19 cellular contexts compared by ENCODE assay signal in genomic region chr12:128627659-128628058, GRCh38.
A peak's percentile ranks its signal among the peaks of the same experiment; 100 is the strongest.
DNase-seq lines count a peak whose midpoint lies in the region.
"Had no signal": no experiment of that assay in that cellular context is flagged by ENCODE, and none has a peak within 500 bp of the region (broad histone marks: within the 10 kb centered on the region; RNA-seq: fewer than 3 reads in every experiment).

No MANE protein-coding gene starts in this region.

- H3K4me1 Mint-ChIP-seq in immature natural killer cell = no peaks in the 10 kb centered on the region
- H3K4me1 Mint-ChIP-seq: B cell had no signal

- H2BK12ac ChIP-seq in mesenchymal stem cell (ENCODE audit: low read length in 2 of 2) = no peak overlapping the region

- no peak overlapping the region for H2AFZ ChIP-seq in mesenchymal stem cell (ENCODE audit: low read depth, low read length)
- H2AFZ ChIP-seq: GM23248 had no signal

- DNase-seq in NCI-H2107 treated with DMSO at 0.1 percent for 48 hours (lab: John Stamatoyannopoulos, UW; ENCODE audit: unreplicated experiment) = peak; percentile 54
- DNase-seq in NCI-H2107 (lab: John Stamatoyannopoulos, UW) = no peak
- peak; percentile 19 for DNase-seq in NCI-H2196 (lab: John Stamatoyannopoulos, UW; ENCODE audit: unreplicated experiment)
- DNase-seq in NCI-H69 (lab: John Stamatoyannopoulos, UW) = peak; percentile 71
- DNase-seq in mesenchymal stem cell = no peak
- no peak for DNase-seq in NCI-H2171 (lab: John Stamatoyannopoulos, UW)
- no peak for DNase-seq in effector CD8-positive, alpha-beta T cell (lab: John Stamatoyannopoulos, UW)
- no peak for DNase-seq in immature natural killer cell
- DNase-seq: 8988T; CD8-positive, alpha-beta T cell; COR-L47; DMS 273 treated with DMSO at 0.1 percent for 48 hours; DMS53; DND-41; EL; GM23248 had no signal

- H3K4me3 ChIP-seq in mesenchymal stem cell (ENCODE audit: insufficient read depth in 1 of 2, low read depth in 1 of 2, low read length in 2 of 2) = no peak overlapping the region
- H3K4me3 ChIP-seq: BLaER1 treated with 17β-estradiol and CSF1 and Interleukin-3, amounts not matched to agents 10 nM and 100 nM; GM23248; HAP-1 had no signal

- no peak overlapping the region for H3K18ac ChIP-seq in mesenchymal stem cell (ENCODE audit: low read depth in 1 of 2, low read length in 2 of 2)

- H3K14ac ChIP-seq in mesenchymal stem cell (ENCODE audit: low read length in 2 of 2) = no peak overlapping the region

- no peak overlapping the region for H2BK15ac ChIP-seq in mesenchymal stem cell (ENCODE audit: low read depth, poor library complexity, severe bottlenecking)

- H3K9me3 Mint-ChIP-seq in immature natural killer cell = peaks cover 0 to 2% (median 0%) of the 10 kb centered on the region in 6 donors

- H3K4me2 ChIP-seq in mesenchymal stem cell (ENCODE audit: low read length, poor library complexity, severe bottlenecking) = no peak overlapping the region
- H3K4me2 ChIP-seq: BLaER1 treated with 17β-estradiol and CSF1 and Interleukin-3, amounts not matched to agents 10 nM and 100 nM had no signal

- H3K4me1 ChIP-seq in mesenchymal stem cell (ENCODE audit: control insufficient read depth, insufficient read depth, low read depth, low read length) = peaks cover 3% of the 10 kb centered on the region
- H3K4me1 ChIP-seq: BLaER1 treated with 17β-estradiol and CSF1 and Interleukin-3, amounts not matched to agents 10 nM and 100 nM; HAP-1 had no signal

- no peak overlapping the region for H4K8ac ChIP-seq in mesenchymal stem cell (ENCODE audit: low read length)

- H2BK5ac ChIP-seq in mesenchymal stem cell (ENCODE audit: low read depth, low read length, poor library complexity, severe bottlenecking) = no peak overlapping the region

- no peak overlapping the region for H3K4ac ChIP-seq in mesenchymal stem cell (ENCODE audit: low read depth in 1 of 2, low read length in 2 of 2)

- peaks cover 0 to 4% (median 0%) of the 10 kb centered on the region in 3 donors for H3K36me3 Mint-ChIP-seq in immature natural killer cell
- H3K36me3 Mint-ChIP-seq: CD8-positive, alpha-beta T cell had no signal

- WGBS in mesenchymal stem cell = 77% methylated on average over 9 of the region's 9 CpGs

- no peak overlapping the region for H3K27ac ChIP-seq in mesenchymal stem cell (ENCODE audit: low read length, poor library complexity, severe bottlenecking)
- H3K27ac ChIP-seq: BLaER1 treated with 17β-estradiol and CSF1 and Interleukin-3, amounts not matched to agents 10 nM and 100 nM; GM23248 had no signal

- H4K91ac ChIP-seq in mesenchymal stem cell (ENCODE audit: low read length) = peak overlapping the region; percentile 28

- H3K9ac ChIP-seq in mesenchymal stem cell (ENCODE audit: low read length) = no peak overlapping the region
- H3K9ac ChIP-seq: BLaER1 treated with 17β-estradiol and CSF1 and Interleukin-3, amounts not matched to agents 10 nM and 100 nM; GM23248 had no signal

- no peak overlapping the region for H2AK5ac ChIP-seq in mesenchymal stem cell (ENCODE audit: low read length, severe bottlenecking)

- no peak overlapping the region for H3K4me3 Mint-ChIP-seq in immature natural killer cell
- H3K4me3 Mint-ChIP-seq: B cell; CD8-positive, alpha-beta T cell had no signal

- H2BK120ac ChIP-seq in mesenchymal stem cell (ENCODE audit: low read depth, low read length) = no peak overlapping the region

- H3K23ac ChIP-seq in mesenchymal stem cell (ENCODE audit: low read length in 2 of 2) = no peak overlapping the region

- peaks cover 0 to 9% (median 3%) of the 10 kb centered on the region in 3 donors for H3K27me3 Mint-ChIP-seq in immature natural killer cell (ENCODE audit: low read depth in 3 of 3)
- H3K27me3 Mint-ChIP-seq: B cell had no signal

- H3K9me3 ChIP-seq in mesenchymal stem cell (ENCODE audit: control insufficient read depth, low read length) = no peaks in the 10 kb centered on the region
- H3K9me3 ChIP-seq: HAP-1 had no signal

- peaks cover 0 to 9% of the 10 kb centered on the region in 2 experiments for H3K27me3 ChIP-seq in mesenchymal stem cell (ENCODE audit: control insufficient read depth in 1 of 2, insufficient read depth in 1 of 2, low read length in 2 of 2)
- H3K27me3 ChIP-seq: BLaER1 treated with 17β-estradiol and CSF1 and Interleukin-3, amounts not matched to agents 10 nM and 100 nM had no signal

- no peaks in the 10 kb centered on the region for H3K36me3 ChIP-seq in mesenchymal stem cell (ENCODE audit: control insufficient read depth in 1 of 2, insufficient read depth in 2 of 2, low read depth in 1 of 2, low read length in 2 of 2)
- H3K36me3 ChIP-seq: BLaER1 treated with 17β-estradiol and CSF1 and Interleukin-3, amounts not matched to agents 10 nM and 100 nM; HAP-1 had no signal

- H3K27ac Mint-ChIP-seq in immature natural killer cell = no peak overlapping the region
- H3K27ac Mint-ChIP-seq: B cell; CD8-positive, alpha-beta T cell had no signal

- no peaks in the 10 kb centered on the region for H3K79me1 ChIP-seq in mesenchymal stem cell (replicated peaks; ENCODE audit: low read length, poor library complexity, severe bottlenecking)

Comparison
In these comparisons a context has a peak if more than half of its experiments do, and no peak if none do; other contexts are left out.
1. DNase-seq: peak in NCI-H2107 treated with DMSO at 0.1 percent for 48 hours (single experiment), NCI-H2196 (single experiment) and NCI-H69 (single experiment); none in NCI-H2107 (single experiment), mesenchymal stem cell (single experiment), NCI-H2171 (single experiment), effector CD8-positive, alpha-beta T cell (single experiment) and immature natural killer cell (0 of 3).